10 cellular contexts compared by ENCODE assay signal in genomic region chr1:108570128-108570527, GRCh38. TPM values are rescaled to one million over a fixed set of nuclear protein-coding genes. Genes with fewer than 3 reads are reported as not detected.
DNase-seq lines count a peak whose midpoint lies in the region; ATAC-seq and TF ChIP-seq lines count a peak whose summit lies in the region.
"Had no signal": no experiment of that assay in that cellular context is flagged by ENCODE, and none has a peak within 500 bp of the region (broad histone marks: within the 10 kb centered on the region; RNA-seq: fewer than 3 reads in every experiment).

No MANE protein-coding gene starts in this region.

- no peak overlapping the region for H3K4me3 ChIP-seq in brain microvascular endothelial cell (ENCODE audit: low read depth, low read length)
- H3K4me3 ChIP-seq in gastrocnemius medialis = no peak overlapping the region
- no peak overlapping the region for H3K4me3 ChIP-seq in sigmoid colon
- H3K4me3 ChIP-seq: lung, SK-N-MC had no signal

- ATAC-seq in GM18519 (IDR thresholded peaks at IDR 0.05; ENCODE audit: low FRiP score, unreplicated experiment) (peak; percentile 89), HG02884 (IDR thresholded peaks at IDR 0.05; ENCODE audit: unreplicated experiment) (peak; percentile 96), gastrocnemius medialis (no peak)

- TF ChIP-seq CTCF in C4-2B (conservative IDR thresholded peaks at IDR 0.05) = peak; percentile 69
- peak; percentile 60 for TF ChIP-seq CTCF in brain microvascular endothelial cell (IDR thresholded peaks at IDR 0.05; ENCODE audit: low read depth, low read length, missing control alignments)
- TF ChIP-seq CTCF in gastrocnemius medialis (IDR thresholded peaks at IDR 0.05 in 4 of 5, conservative IDR thresholded peaks at IDR 0.05 in 1 of 5) = no peak
- TF ChIP-seq CTCF in sigmoid colon (IDR thresholded peaks at IDR 0.05) = peak in 1 of 4 experiments; percentile 4

- H3K36me3 ChIP-seq in brain microvascular endothelial cell (replicated peaks) (no peaks in the 10 kb centered on the region), gastrocnemius medialis (no peaks in the 10 kb centered on the region), sigmoid colon (no peaks in the 10 kb centered on the region)

- no peak for TF ChIP-seq POLR2A in gastrocnemius medialis (IDR thresholded peaks at IDR 0.05)
- no peak for TF ChIP-seq POLR2A in sigmoid colon (IDR thresholded peaks at IDR 0.05)

- no peak for TF ChIP-seq EP300 in sigmoid colon (IDR thresholded peaks at IDR 0.05)

- no peaks in the 10 kb centered on the region for H3K4me1 ChIP-seq in gastrocnemius medialis
- peaks cover 0 to 6% (median 0%) of the 10 kb centered on the region in 4 donors for H3K4me1 ChIP-seq in sigmoid colon

- intact Hi-C loops in gastrocnemius medialis (cut with DNase I; ENCODE audit: low total_unique reads) = no loop called here
- intact Hi-C loops in sigmoid colon (cut with DNase I) = no loop called here

- in situ Hi-C loops in brain microvascular endothelial cell (cut with HindIII; ENCODE audit: low pct_ligation_motif_present, low sequenced_read_pairs) (no loop called here), gastrocnemius medialis (cut with MboI; ENCODE audit: low sequenced_read_pairs in 4 of 4) (no loop called here)

- H3K9me3 ChIP-seq in gastrocnemius medialis (no peaks in the 10 kb centered on the region), sigmoid colon (no peaks in the 10 kb centered on the region)

- no peak overlapping the region for H3K27ac ChIP-seq in C4-2B
- H3K27ac ChIP-seq in brain microvascular endothelial cell = no peak overlapping the region
- H3K27ac ChIP-seq in gastrocnemius medialis = no peak overlapping the region
- H3K27ac ChIP-seq in sigmoid colon = no peak overlapping the region
- H3K27ac ChIP-seq: SK-N-MC had no signal

- DNase-seq in NCI-H510A treated with DMSO at 0.1 percent for 48 hours (lab: John Stamatoyannopoulos, UW) = peak; percentile 40
- no peak for DNase-seq in brain microvascular endothelial cell
- peak; percentile 16 for DNase-seq in midbrain (lab: John Stamatoyannopoulos, UW)
- DNase-seq in gastrocnemius medialis = no peak
- DNase-seq in sigmoid colon = no peak

- H3K27me3 ChIP-seq in brain microvascular endothelial cell (replicated peaks) = no peaks in the 10 kb centered on the region
- H3K27me3 ChIP-seq in gastrocnemius medialis = no peaks in the 10 kb centered on the region
- no peaks in the 10 kb centered on the region for H3K27me3 ChIP-seq in sigmoid colon

RNA-seq across cellular contexts. Expression of gene EEIG2, which starts 10.2 kb away (rescaled TPM):
- total RNA-seq in gastrocnemius medialis (1 to 10 TPM in 3 of 4 donors, under 1 TPM in 1; 0.41 to 3.6 (median 1.5) TPM), sigmoid colon (10 to 100 TPM; 11.0 to 17.2 (median 13.4) TPM)
- 10 to 100 TPM; 10.6 to 12.0 (median 11.8) TPM for polyA plus RNA-seq in sigmoid colon

Comparison
In these comparisons a context has a peak if more than half of its experiments do, and no peak if none do; other contexts are left out.
1. CTCF ChIP-seq: peak in C4-2B (single experiment) and brain microvascular endothelial cell (single experiment); none in gastrocnemius medialis (0 of 5).
2. ATAC-seq: peak in GM18519 (single experiment) and HG02884 (single experiment); none in gastrocnemius medialis (0 of 2).
3. DNase-seq: peak in NCI-H510A treated with DMSO at 0.1 percent for 48 hours (single experiment) and midbrain (single experiment); none in brain microvascular endothelial cell (single experiment), gastrocnemius medialis (0 of 2) and sigmoid colon (single experiment).